ENCODE assay signal across 13 cellular contexts in the genomic region with DNA sequence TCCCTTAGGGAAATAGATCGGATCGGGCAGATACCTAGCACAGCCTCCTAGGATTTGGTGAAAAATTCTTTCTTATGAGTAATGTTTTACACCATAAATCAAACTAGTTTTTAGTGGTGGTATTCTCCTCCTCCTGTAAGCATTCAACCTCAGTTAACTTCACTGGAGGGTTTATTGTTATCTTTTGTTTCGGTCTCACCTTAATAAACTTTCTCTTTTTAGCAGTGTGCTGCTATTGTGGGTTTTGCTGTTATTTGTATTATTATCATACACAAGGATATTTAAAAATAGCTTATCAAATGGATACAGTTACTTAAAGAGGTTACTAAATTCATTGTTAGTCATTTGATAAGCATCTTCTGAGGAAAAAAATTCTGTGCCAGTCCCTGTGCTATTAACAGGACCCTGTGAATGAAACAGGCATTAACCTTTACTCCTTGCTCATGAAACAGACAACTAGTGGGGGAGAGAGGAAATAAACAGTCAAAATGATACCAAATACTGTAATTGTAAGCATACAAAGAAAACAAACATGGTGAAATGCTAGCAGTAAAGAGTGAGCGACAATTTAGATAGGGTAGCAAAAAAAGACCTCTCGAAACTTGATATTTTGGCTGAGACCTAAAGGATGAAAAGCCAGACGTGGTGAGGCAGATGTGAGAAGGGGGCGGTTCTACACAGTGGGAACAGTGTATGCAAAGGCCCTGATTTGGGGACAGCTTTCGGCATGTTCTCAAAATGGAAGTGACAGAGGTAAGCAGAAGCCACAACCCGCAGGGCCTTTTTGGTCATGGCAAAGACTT.
DNase-seq lines count a peak whose midpoint lies in the region; ATAC-seq and TF ChIP-seq lines count a peak whose summit lies in the region.
"Had no signal": no experiment of that assay in that cellular context is flagged by ENCODE, and none has a peak within 500 bp of the region (broad histone marks: within the 10 kb centered on the region; RNA-seq: fewer than 3 reads in every experiment).

No MANE protein-coding gene starts in this region.

- H3K27ac ChIP-seq in endodermal cell (ENCODE audit: low read depth, low read length), result no peak overlapping the region
- H3K27ac ChIP-seq: vagina had no signal

- ATAC-seq in GM18873 (IDR thresholded peaks at IDR 0.05; ENCODE audit: low FRiP score, unreplicated experiment) (peak; percentile 96), GM21576 (IDR thresholded peaks at IDR 0.05; ENCODE audit: unreplicated experiment) (peak; percentile 95), HG03095 (IDR thresholded peaks at IDR 0.05; ENCODE audit: unreplicated experiment) (peak; percentile 96)
- ATAC-seq: activated CD8-positive, alpha-beta T cell treated with anti-CD3 and anti-CD28 coated beads, Interleukin-2, amount 10 ng/mL, durations not matched to agents 7 days and 5 days had no signal

- peaks cover 38% of the 10 kb centered on the region for H3K4me1 Mint-ChIP-seq in endodermal cell

- no peaks in the 10 kb centered on the region for H3K36me3 Mint-ChIP-seq in endodermal cell (ENCODE audit: low read depth)

- no peak overlapping the region for H3K27ac Mint-ChIP-seq in endodermal cell
- H3K27ac Mint-ChIP-seq: activated CD8-positive, alpha-beta T cell treated with anti-CD3 and anti-CD28 coated beads, Interleukin-2, amount 10 ng/mL, durations not matched to agents 7 days and 5 days had no signal

- 90 to 94% methylated on average over 5 to 6 of the region's 9 CpGs for WGBS in endodermal cell (ENCODE audit: insufficient coverage in 1 of 2, insufficient read length in 1 of 2), 2 experiments

- no peaks in the 10 kb centered on the region for H3K27me3 Mint-ChIP-seq in endodermal cell (ENCODE audit: insufficient read depth)

- DNase-seq in germinal center (ENCODE audit: low spot score), result peak; percentile 13
- DNase-seq in T-helper 2 cell, result no peak
- DNase-seq in islet precursor cell, result no peak
- no peak for DNase-seq in NCI-H82 treated with DMSO at 0.1 percent for 48 hours (lab: John Stamatoyannopoulos, UW; ENCODE audit: unreplicated experiment)
- no peak for DNase-seq in endodermal cell
- DNase-seq: activated CD8-positive, alpha-beta T cell treated with anti-CD3 and anti-CD28 coated beads, Interleukin-2, amount 10 ng/mL, durations not matched to agents 7 days and 5 days; effector memory CD4-positive, alpha-beta T cell; Karpas-422; midbrain had no signal

- no peak overlapping the region for H3K4me3 ChIP-seq in endodermal cell (ENCODE audit: low read length)
- H3K4me3 ChIP-seq: vagina had no signal

- no peaks in the 10 kb centered on the region for H3K9me3 ChIP-seq in endodermal cell (ENCODE audit: control insufficient read depth, low read length)
- H3K9me3 ChIP-seq: vagina had no signal

- H3K9ac ChIP-seq in endodermal cell (ENCODE audit: extremely low read depth, low read length, poor library complexity, severe bottlenecking), result no peak overlapping the region

- no peaks in the 10 kb centered on the region for H3K27me3 ChIP-seq in endodermal cell (ENCODE audit: control insufficient read depth, insufficient read depth, low read length, poor library complexity, severe bottlenecking)
- H3K27me3 ChIP-seq: vagina had no signal

- H3K4me3 Mint-ChIP-seq in endodermal cell, result no peak overlapping the region
- H3K4me3 Mint-ChIP-seq: activated CD8-positive, alpha-beta T cell treated with anti-CD3 and anti-CD28 coated beads, Interleukin-2, amount 10 ng/mL, durations not matched to agents 7 days and 5 days had no signal

- no peak for TF ChIP-seq CTCF in endodermal cell (conservative IDR thresholded peaks at IDR 0.05)

- peaks cover 7% of the 10 kb centered on the region for H3K4me1 ChIP-seq in endodermal cell (ENCODE audit: control insufficient read depth, insufficient read depth, low read length)
- H3K4me1 ChIP-seq: vagina had no signal

- H3K9me3 Mint-ChIP-seq in endodermal cell, result no peaks in the 10 kb centered on the region

- no peaks in the 10 kb centered on the region for H3K36me3 ChIP-seq in endodermal cell (ENCODE audit: control insufficient read depth, insufficient read depth, low read length)
- H3K36me3 ChIP-seq: vagina had no signal
